14 cellular contexts compared by ENCODE assay signal in genomic region chr2:234686088-234686890, GRCh38.
A peak's percentile ranks its signal among the peaks of the same experiment; 100 is the strongest.
DNase-seq lines count a peak whose midpoint lies in the region; ATAC-seq and TF ChIP-seq lines count a peak whose summit lies in the region.
"Had no signal": no experiment of that assay in that cellular context is flagged by ENCODE, and none has a peak within 500 bp of the region (broad histone marks: within the 10 kb centered on the region; RNA-seq: fewer than 3 reads in every experiment).

No MANE protein-coding gene starts in this region.

- H3K27ac ChIP-seq in RWPE2 (ENCODE audit: poor library complexity, severe bottlenecking), result peak overlapping the region; percentile 92

- no peaks in the 10 kb centered on the region for H3K9me3 ChIP-seq in RWPE2 (ENCODE audit: severe bottlenecking)

- TF ChIP-seq CTCF in RWPE2 (IDR thresholded peaks at IDR 0.05; ENCODE audit: poor library complexity, severe bottlenecking) (no peak), progenitor cell of endocrine pancreas (IDR thresholded peaks at IDR 0.05; ENCODE audit: unreplicated experiment) (no peak)

- peak overlapping the region; percentile 92 for H3K27ac Mint-ChIP-seq in progenitor cell of endocrine pancreas
- H3K27ac Mint-ChIP-seq: dendritic cell treated with granulocyte-macrophage colony-stimulating factor and Interleukin-4, amounts not matched to agents 40 ng/mL and 50 ng/mL, for 4 days had no signal

- H3K9me3 Mint-ChIP-seq in progenitor cell of endocrine pancreas (ENCODE audit: low read depth), result no peaks in the 10 kb centered on the region
- H3K9me3 Mint-ChIP-seq: dendritic cell treated with granulocyte-macrophage colony-stimulating factor and Interleukin-4, amounts not matched to agents 40 ng/mL and 50 ng/mL, for 4 days had no signal

- peaks cover 50% of the 10 kb centered on the region for H3K4me1 Mint-ChIP-seq in progenitor cell of endocrine pancreas (ENCODE audit: low read depth)

- H3K27me3 ChIP-seq in RWPE2 (ENCODE audit: insufficient read depth, poor library complexity, severe bottlenecking), result no peaks in the 10 kb centered on the region

- intact Hi-C loops in posterior vena cava (cut with DNase I), result loop anchor here in 1 of 2 donors (5.0 to 10.0 kb wide), 2 partner anchors 1061 to 1464 kb away; no protein-coding TSS in a partner anchor

- H3K36me3 ChIP-seq in RWPE2 (ENCODE audit: low read depth), result no peaks in the 10 kb centered on the region

- peaks cover 55% of the 10 kb centered on the region for H3K4me1 ChIP-seq in RWPE2 (ENCODE audit: insufficient read depth, poor library complexity, severe bottlenecking)

- H3K4me3 ChIP-seq in RWPE2 (ENCODE audit: severe bottlenecking), result no peak overlapping the region

- H3K4me3 Mint-ChIP-seq in progenitor cell of endocrine pancreas (ENCODE audit: low read depth), result no peak overlapping the region
- H3K4me3 Mint-ChIP-seq: dendritic cell treated with granulocyte-macrophage colony-stimulating factor and Interleukin-4, amounts not matched to agents 40 ng/mL and 50 ng/mL, for 4 days had no signal

- no peaks in the 10 kb centered on the region for H3K36me3 Mint-ChIP-seq in progenitor cell of endocrine pancreas (ENCODE audit: insufficient read depth)

- peak; percentile 90 for ATAC-seq in RWPE2 (ENCODE audit: low read depth)
- ATAC-seq in HG02970 (IDR thresholded peaks at IDR 0.05; ENCODE audit: low FRiP score, unreplicated experiment), result no peak

- H3K27me3 Mint-ChIP-seq in progenitor cell of endocrine pancreas, result no peaks in the 10 kb centered on the region

- DNase-seq in NCI-H1105 treated with DMSO at 0.1 percent for 48 hours (lab: John Stamatoyannopoulos, UW), result peak; percentile 15
- no peak for DNase-seq in NCI-H1105 (lab: John Stamatoyannopoulos, UW)
- peak; percentile 72 for DNase-seq in RWPE2 (ENCODE audit: low spot score)
- peak; percentile 71 for DNase-seq in glomerular visceral epithelial cell (ENCODE audit: extremely low spot score)
- DNase-seq in progenitor cell of endocrine pancreas (ENCODE audit: low spot score, unreplicated experiment), result peak; percentile 23
- no peak for DNase-seq in posterior vena cava (ENCODE audit: low spot score)
- DNase-seq in cortex of kidney (lab: John Stamatoyannopoulos, UW), result no peak
- DNase-seq: 8988T; activated CD4-positive, alpha-beta T cell treated with anti-CD3 and anti-CD28 coated beads, Interleukin-2, amount 50 U/mL, for 4 hours; activated naive CD4-positive, alpha-beta T cell; KBM-7; NCI-H524 treated with DMSO at 0.1 percent for 48 hours had no signal

Comparison
In these comparisons a context has a peak if more than half of its experiments do, and no peak if none do; other contexts are left out.
1. DNase-seq: peak in NCI-H1105 treated with DMSO at 0.1 percent for 48 hours (single experiment), RWPE2 (single experiment), glomerular visceral epithelial cell (single experiment) and progenitor cell of endocrine pancreas (single experiment); none in NCI-H1105 (single experiment), posterior vena cava (single experiment) and cortex of kidney (single experiment).